Comparison of ENCODE assay signal across 15 cellular contexts in genomic region chr3:188076176-188076575, GRCh38.
DNase-seq lines count a peak whose midpoint lies in the region; ATAC-seq, FAIRE-seq and TF ChIP-seq lines count a peak whose summit lies in the region.
"Had no signal": no experiment of that assay in that cellular context is flagged by ENCODE, and none has a peak within 500 bp of the region (broad histone marks: within the 10 kb centered on the region; RNA-seq: fewer than 3 reads in every experiment).

No MANE protein-coding gene starts in this region.

- ATAC-seq in heart right ventricle (peak in 7 of 8 donors; percentile 26 to 80 (median 69)), HG03196 (IDR thresholded peaks at IDR 0.05; ENCODE audit: unreplicated experiment) (no peak), SK-N-SH treated with all-trans-retinoic acid at 6 μM for 48 hours (no peak), GM18909 (IDR thresholded peaks at IDR 0.05; ENCODE audit: poor library complexity, unreplicated experiment) (no peak)
- ATAC-seq: activated CD8-positive, alpha-beta T cell treated with anti-CD3 and anti-CD28 coated beads, Interleukin-2, amount 10 ng/mL, durations not matched to agents 7 days and 5 days had no signal

- H3K4me1 ChIP-seq in heart right ventricle (peaks cover 0 to 13% (median 8%) of the 10 kb centered on the region in 9 donors), ovary (ENCODE audit: insufficient read depth) (peaks cover 1% of the 10 kb centered on the region)

- DNase-seq in amygdala (lab: John Stamatoyannopoulos, UW) (peak in 46 of 56 donors; percentile 10 to 81 (median 45)), heart right ventricle (peak in 1 of 2 donors; percentile 26), ovary (peak in 2 of 5 donors; percentile 22 to 67), RCC 7860 (ENCODE audit: low spot score) (no peak)
- DNase-seq: activated CD8-positive, alpha-beta T cell treated with anti-CD3 and anti-CD28 coated beads, Interleukin-2, amount 10 ng/mL, durations not matched to agents 7 days and 5 days; NCI-H1105; T-helper 1 cell had no signal

- H3K36me3 ChIP-seq in heart right ventricle, result no peaks in the 10 kb centered on the region
- no peaks in the 10 kb centered on the region for H3K36me3 ChIP-seq in ovary

- H3K27me3 ChIP-seq in heart right ventricle, result no peaks in the 10 kb centered on the region
- H3K27me3 ChIP-seq in ovary, result no peaks in the 10 kb centered on the region

- H3K27ac ChIP-seq in heart right ventricle (peak overlapping the region in 8 of 10 donors; percentile 3 to 65 (median 45)), ovary (no peak overlapping the region), temporal lobe (ENCODE audit: low read depth, low read length) (peak overlapping the region; percentile 36)
- H3K27ac ChIP-seq: KMS-11, RWPE1 had no signal

- TF ChIP-seq EP300 in ovary (IDR thresholded peaks at IDR 0.05), result peak; percentile 71

- no peak for TF ChIP-seq CTCF in heart right ventricle (IDR thresholded peaks at IDR 0.05)
- TF ChIP-seq CTCF in ovary (IDR thresholded peaks at IDR 0.05), result no peak

- TF ChIP-seq POLR2A in ovary (IDR thresholded peaks at IDR 0.05), result no peak

- WGBS in heart right ventricle, 2 donors, result 56 to 57% methylated on average over 4 of the region's 4 CpGs
- WGBS in ovary, 3 donors, result 47 to 72% (median 67%) methylated on average over 4 of the region's 4 CpGs

- no peak for FAIRE-seq in RCC 7860 (lab: Jason Lieb, UNC)
- FAIRE-seq: colon had no signal

- H3K9me3 ChIP-seq in heart right ventricle (peaks cover 0 to 8% (median 5%) of the 10 kb centered on the region in 11 donors), ovary (no peaks in the 10 kb centered on the region)

- no peak overlapping the region for H3K4me3 ChIP-seq in heart right ventricle
- no peak overlapping the region for H3K4me3 ChIP-seq in ovary
- H3K4me3 ChIP-seq: smooth muscle cell had no signal

- intact Hi-C loops in heart right ventricle (cut with DNase I) (loop anchor here in 1 of 10 donors (5.0 to 10.0 kb wide), 2 partner anchors 76 to 189 kb away; partner anchors contain the start of gene LPP), ovary (cut with DNase I) (no loop called here)

TF ChIP-seq in SK-N-SH treated with all-trans-retinoic acid at 6 μM for 48 hours, 23 proteins besides CTCF, POLR2A, EP300 and RAD21:
- no peak for TF ChIP-seq CREB5 (CRISPR knock-in tag; IDR thresholded peaks at IDR 0.05; ENCODE audit: low read depth)
- no peak for TF ChIP-seq ISL1 (CRISPR knock-in tag; IDR thresholded peaks at IDR 0.05)
- no peak for TF ChIP-seq ARNTL (CRISPR knock-in tag; IDR thresholded peaks at IDR 0.05; ENCODE audit: borderline replicate concordance, low read depth)
- TF ChIP-seq TCF4 (CRISPR knock-in tag; IDR thresholded peaks at IDR 0.05; ENCODE audit: borderline replicate concordance), result no peak
- TF ChIP-seq GLIS3 (CRISPR knock-in tag; IDR thresholded peaks at IDR 0.05), result no peak
- TF ChIP-seq POU6F1 (CRISPR knock-in tag; IDR thresholded peaks at IDR 0.05; ENCODE audit: borderline replicate concordance, low read depth), result no peak
- no peak for TF ChIP-seq ZNF565 (CRISPR knock-in tag; conservative IDR thresholded peaks at IDR 0.05; ENCODE audit: low read depth)
- TF ChIP-seq RARB (CRISPR knock-in tag; IDR thresholded peaks at IDR 0.05), result no peak
- no peak for TF ChIP-seq PPARA (CRISPR knock-in tag; IDR thresholded peaks at IDR 0.05; ENCODE audit: borderline replicate concordance)
- no peak for TF ChIP-seq ZFP30 (CRISPR knock-in tag; IDR thresholded peaks at IDR 0.05)
- no peak for TF ChIP-seq TSHZ2 (CRISPR knock-in tag; IDR thresholded peaks at IDR 0.05)
- no peak for TF ChIP-seq BACH2 (CRISPR knock-in tag; IDR thresholded peaks at IDR 0.05; ENCODE audit: borderline replicate concordance)
- no peak for TF ChIP-seq OSR1 (CRISPR knock-in tag; IDR thresholded peaks at IDR 0.05)
- TF ChIP-seq ZNF70 (CRISPR knock-in tag; IDR thresholded peaks at IDR 0.05), result no peak

Comparison
In these comparisons a context has a peak if more than half of its experiments do, and no peak if none do; other contexts are left out.
1. ATAC-seq: peak in heart right ventricle (7 of 8); none in HG03196 (single experiment), SK-N-SH treated with all-trans-retinoic acid at 6 μM for 48 hours (single experiment) and GM18909 (single experiment).
2. H3K27ac ChIP-seq: peak in heart right ventricle (8 of 10) and temporal lobe (single experiment); none in ovary (0 of 2).